In genomic region chr22:23467721-23468294, GRCh38 we compare ENCODE assay signal across 1 cellular context.
TF ChIP-seq lines count a peak whose summit lies in the region.

No MANE protein-coding gene starts in this region.

TF ChIP-seq in HepG2, 621 proteins besides CTCF, POLR2A, EP300 and RAD21 (continued from another document and continues in another):
- TF ChIP-seq CERS6 (CRISPR knock-in tag; IDR thresholded peaks at IDR 0.05) = no peak
- 0 out of 2 replicates have a peak, but pooled peaks have one; percentile 35 for TF ChIP-seq BCL6 (CRISPR knock-in tag; IDR thresholded peaks at IDR 0.05)
- TF ChIP-seq HNRNPL (IDR thresholded peaks at IDR 0.05; ENCODE audit: low read depth, low read length) = no peak
- no peak for TF ChIP-seq SIX4 (CRISPR knock-in tag; IDR thresholded peaks at IDR 0.05)
- 0 out of 2 replicates have a peak, but pooled peaks have one; percentile 23 for TF ChIP-seq RFX3 (CRISPR knock-in tag; IDR thresholded peaks at IDR 0.05)
- TF ChIP-seq SOX13 (IDR thresholded peaks at IDR 0.05) = no peak
- TF ChIP-seq SOX13 (CRISPR knock-in tag; conservative IDR thresholded peaks at IDR 0.05 in 1 of 2, IDR thresholded peaks at IDR 0.05 in 1 of 2) = peak in 1 of 2 experiments; percentile 75; a peak in 2 of 4 replicates
- TF ChIP-seq GATA4 (IDR thresholded peaks at IDR 0.05; ENCODE audit: borderline replicate concordance, low read depth) = peak; percentile 70; the same call in 1 of the 2 replicates
- TF ChIP-seq ZBTB49 (CRISPR knock-in tag; IDR thresholded peaks at IDR 0.05; ENCODE audit: borderline replicate concordance) = no peak
- no peak for TF ChIP-seq SOX6 (IDR thresholded peaks at IDR 0.05)
- TF ChIP-seq SOX6 (CRISPR knock-in tag; IDR thresholded peaks at IDR 0.05) = peak; percentile 72
- no peak for TF ChIP-seq HDAC1 (CRISPR knock-in tag; IDR thresholded peaks at IDR 0.05)
- TF ChIP-seq REL (CRISPR knock-in tag; conservative IDR thresholded peaks at IDR 0.05) = no peak
- TF ChIP-seq ZNF704 (CRISPR knock-in tag; IDR thresholded peaks at IDR 0.05; ENCODE audit: borderline replicate concordance) = no peak
- TF ChIP-seq SAP130 (CRISPR knock-in tag; IDR thresholded peaks at IDR 0.05; ENCODE audit: low read depth) = peak; percentile 64
- TF ChIP-seq ARID5B (CRISPR knock-in tag; IDR thresholded peaks at IDR 0.05) = peak; percentile 94
- peak; percentile 58 for TF ChIP-seq FOXA1 (IDR thresholded peaks at IDR 0.05)
- TF ChIP-seq FOXA1 (CRISPR knock-in tag; IDR thresholded peaks at IDR 0.05) = peak; percentile 82
- TF ChIP-seq MYNN (CRISPR knock-in tag; IDR thresholded peaks at IDR 0.05; ENCODE audit: low read depth) = no peak
- TF ChIP-seq HDAC2 (CRISPR knock-in tag; IDR thresholded peaks at IDR 0.05) = peak; percentile 62; the same call in 1 of the 2 replicates
- no peak for TF ChIP-seq ZNF282 (IDR thresholded peaks at IDR 0.05; ENCODE audit: partially characterized antibody)
- no peak for TF ChIP-seq PHF5A (CRISPR knock-in tag; IDR thresholded peaks at IDR 0.05; ENCODE audit: low read depth, unreplicated experiment)
- TF ChIP-seq GATAD2A (CRISPR knock-in tag; IDR thresholded peaks at IDR 0.05) = peak; percentile 81
- TF ChIP-seq CHCHD3 (CRISPR knock-in tag; IDR thresholded peaks at IDR 0.05) = no peak
- TF ChIP-seq MIXL1 (CRISPR knock-in tag; IDR thresholded peaks at IDR 0.05) = peak; percentile 78; the same call in 1 of the 2 replicates
- TF ChIP-seq ZNF264 (CRISPR knock-in tag; IDR thresholded peaks at IDR 0.05) = no peak
- TF ChIP-seq FOXP4 (CRISPR knock-in tag; IDR thresholded peaks at IDR 0.05) = peak; percentile 81
- TF ChIP-seq RFXAP (CRISPR knock-in tag; IDR thresholded peaks at IDR 0.05; ENCODE audit: borderline replicate concordance) = no peak
- no peak for TF ChIP-seq PRDM15 (CRISPR knock-in tag; IDR thresholded peaks at IDR 0.05)
- TF ChIP-seq ZSCAN12 (CRISPR knock-in tag; IDR thresholded peaks at IDR 0.05) = no peak
- TF ChIP-seq ZNF546 (CRISPR knock-in tag; conservative IDR thresholded peaks at IDR 0.05) = no peak
- no peak for TF ChIP-seq HCFC1 (IDR thresholded peaks at IDR 0.05; ENCODE audit: low read depth, low read length)
- TF ChIP-seq ZBED4 (CRISPR knock-in tag; IDR thresholded peaks at IDR 0.05; ENCODE audit: borderline replicate concordance) = no peak
- no peak for TF ChIP-seq ZNF790 (CRISPR knock-in tag; IDR thresholded peaks at IDR 0.05; ENCODE audit: borderline replicate concordance)
- no peak for TF ChIP-seq MXI1 (IDR thresholded peaks at IDR 0.05; ENCODE audit: borderline replicate concordance, low read depth, low read length)
- peak; percentile 30; the same call in 1 of the 2 replicates for TF ChIP-seq TBX2 (CRISPR knock-in tag; IDR thresholded peaks at IDR 0.05; ENCODE audit: borderline replicate concordance)
- no peak for TF ChIP-seq ZNF224 (CRISPR knock-in tag; IDR thresholded peaks at IDR 0.05)
- no peak for TF ChIP-seq XRCC5 (optimal IDR thresholded peaks at IDR 0.05; ENCODE audit: low read length)
- TF ChIP-seq TFAP4 (IDR thresholded peaks at IDR 0.05; ENCODE audit: borderline replicate concordance, low read depth) = 0 out of 2 replicates have a peak, but pooled peaks have one; percentile 22
- TF ChIP-seq SKIL (CRISPR knock-in tag; IDR thresholded peaks at IDR 0.05; ENCODE audit: borderline replicate concordance) = no peak
- TF ChIP-seq MAFK (conservative IDR thresholded peaks at IDR 0.05 in 1 of 2, IDR thresholded peaks at IDR 0.05 in 1 of 2; ENCODE audit: low read length in 2 of 2) = 0 out of 4 replicates have a peak, but pooled peaks have one; percentile 20 to 30
